1 cellular context compared by ENCODE assay signal in the genomic region with DNA sequence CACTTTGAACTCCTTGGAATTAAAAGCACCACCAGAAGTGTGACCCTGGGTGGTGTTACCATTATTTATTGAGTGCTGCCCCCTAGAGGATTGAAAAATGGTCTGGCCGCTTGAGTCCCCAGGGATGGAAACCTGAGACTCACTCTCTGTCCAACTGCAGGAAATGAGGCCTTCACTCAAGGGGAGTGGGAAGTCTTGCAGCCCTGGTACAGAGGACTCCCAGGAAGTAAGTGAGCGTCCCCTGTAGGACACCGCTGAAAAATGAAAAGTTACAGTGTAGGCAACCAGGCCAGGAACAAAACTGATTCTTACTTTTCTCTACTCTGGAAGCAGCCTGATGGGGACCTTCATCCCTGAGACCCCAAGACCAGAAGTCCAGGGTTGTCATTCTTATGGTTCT.
TF ChIP-seq lines count a peak whose summit lies in the region.

No MANE protein-coding gene starts in this region.

TF ChIP-seq in GM23338, 12 proteins besides CTCF, POLR2A, EP300 and RAD21 (continued from another document):
- TF ChIP-seq, protein P1, sequence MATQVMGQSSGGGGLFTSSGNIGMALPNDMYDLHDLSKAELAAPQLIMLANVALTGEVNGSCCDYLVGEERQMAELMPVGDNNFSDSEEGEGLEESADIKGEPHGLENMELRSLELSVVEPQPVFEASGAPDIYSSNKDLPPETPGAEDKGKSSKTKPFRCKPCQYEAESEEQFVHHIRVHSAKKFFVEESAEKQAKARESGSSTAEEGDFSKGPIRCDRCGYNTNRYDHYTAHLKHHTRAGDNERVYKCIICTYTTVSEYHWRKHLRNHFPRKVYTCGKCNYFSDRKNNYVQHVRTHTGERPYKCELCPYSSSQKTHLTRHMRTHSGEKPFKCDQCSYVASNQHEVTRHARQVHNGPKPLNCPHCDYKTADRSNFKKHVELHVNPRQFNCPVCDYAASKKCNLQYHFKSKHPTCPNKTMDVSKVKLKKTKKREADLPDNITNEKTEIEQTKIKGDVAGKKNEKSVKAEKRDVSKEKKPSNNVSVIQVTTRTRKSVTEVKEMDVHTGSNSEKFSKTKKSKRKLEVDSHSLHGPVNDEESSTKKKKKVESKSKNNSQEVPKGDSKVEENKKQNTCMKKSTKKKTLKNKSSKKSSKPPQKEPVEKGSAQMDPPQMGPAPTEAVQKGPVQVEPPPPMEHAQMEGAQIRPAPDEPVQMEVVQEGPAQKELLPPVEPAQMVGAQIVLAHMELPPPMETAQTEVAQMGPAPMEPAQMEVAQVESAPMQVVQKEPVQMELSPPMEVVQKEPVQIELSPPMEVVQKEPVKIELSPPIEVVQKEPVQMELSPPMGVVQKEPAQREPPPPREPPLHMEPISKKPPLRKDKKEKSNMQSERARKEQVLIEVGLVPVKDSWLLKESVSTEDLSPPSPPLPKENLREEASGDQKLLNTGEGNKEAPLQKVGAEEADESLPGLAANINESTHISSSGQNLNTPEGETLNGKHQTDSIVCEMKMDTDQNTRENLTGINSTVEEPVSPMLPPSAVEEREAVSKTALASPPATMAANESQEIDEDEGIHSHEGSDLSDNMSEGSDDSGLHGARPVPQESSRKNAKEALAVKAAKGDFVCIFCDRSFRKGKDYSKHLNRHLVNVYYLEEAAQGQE (IDR thresholded peaks at IDR 0.05; ENCODE audit: unreplicated experiment): no peak
- TF ChIP-seq ZNF114 (CRISPR knock-in tag; IDR thresholded peaks at IDR 0.05) (0 out of 2 replicates have a peak, but pooled peaks have one; percentile 54), JUNB (IDR thresholded peaks at IDR 0.05; ENCODE audit: unreplicated experiment) (no peak), EZH2 (IDR thresholded peaks at IDR 0.05; ENCODE audit: low read depth, unreplicated experiment) (no peak)
- TF ChIP-seq, protein P2, sequence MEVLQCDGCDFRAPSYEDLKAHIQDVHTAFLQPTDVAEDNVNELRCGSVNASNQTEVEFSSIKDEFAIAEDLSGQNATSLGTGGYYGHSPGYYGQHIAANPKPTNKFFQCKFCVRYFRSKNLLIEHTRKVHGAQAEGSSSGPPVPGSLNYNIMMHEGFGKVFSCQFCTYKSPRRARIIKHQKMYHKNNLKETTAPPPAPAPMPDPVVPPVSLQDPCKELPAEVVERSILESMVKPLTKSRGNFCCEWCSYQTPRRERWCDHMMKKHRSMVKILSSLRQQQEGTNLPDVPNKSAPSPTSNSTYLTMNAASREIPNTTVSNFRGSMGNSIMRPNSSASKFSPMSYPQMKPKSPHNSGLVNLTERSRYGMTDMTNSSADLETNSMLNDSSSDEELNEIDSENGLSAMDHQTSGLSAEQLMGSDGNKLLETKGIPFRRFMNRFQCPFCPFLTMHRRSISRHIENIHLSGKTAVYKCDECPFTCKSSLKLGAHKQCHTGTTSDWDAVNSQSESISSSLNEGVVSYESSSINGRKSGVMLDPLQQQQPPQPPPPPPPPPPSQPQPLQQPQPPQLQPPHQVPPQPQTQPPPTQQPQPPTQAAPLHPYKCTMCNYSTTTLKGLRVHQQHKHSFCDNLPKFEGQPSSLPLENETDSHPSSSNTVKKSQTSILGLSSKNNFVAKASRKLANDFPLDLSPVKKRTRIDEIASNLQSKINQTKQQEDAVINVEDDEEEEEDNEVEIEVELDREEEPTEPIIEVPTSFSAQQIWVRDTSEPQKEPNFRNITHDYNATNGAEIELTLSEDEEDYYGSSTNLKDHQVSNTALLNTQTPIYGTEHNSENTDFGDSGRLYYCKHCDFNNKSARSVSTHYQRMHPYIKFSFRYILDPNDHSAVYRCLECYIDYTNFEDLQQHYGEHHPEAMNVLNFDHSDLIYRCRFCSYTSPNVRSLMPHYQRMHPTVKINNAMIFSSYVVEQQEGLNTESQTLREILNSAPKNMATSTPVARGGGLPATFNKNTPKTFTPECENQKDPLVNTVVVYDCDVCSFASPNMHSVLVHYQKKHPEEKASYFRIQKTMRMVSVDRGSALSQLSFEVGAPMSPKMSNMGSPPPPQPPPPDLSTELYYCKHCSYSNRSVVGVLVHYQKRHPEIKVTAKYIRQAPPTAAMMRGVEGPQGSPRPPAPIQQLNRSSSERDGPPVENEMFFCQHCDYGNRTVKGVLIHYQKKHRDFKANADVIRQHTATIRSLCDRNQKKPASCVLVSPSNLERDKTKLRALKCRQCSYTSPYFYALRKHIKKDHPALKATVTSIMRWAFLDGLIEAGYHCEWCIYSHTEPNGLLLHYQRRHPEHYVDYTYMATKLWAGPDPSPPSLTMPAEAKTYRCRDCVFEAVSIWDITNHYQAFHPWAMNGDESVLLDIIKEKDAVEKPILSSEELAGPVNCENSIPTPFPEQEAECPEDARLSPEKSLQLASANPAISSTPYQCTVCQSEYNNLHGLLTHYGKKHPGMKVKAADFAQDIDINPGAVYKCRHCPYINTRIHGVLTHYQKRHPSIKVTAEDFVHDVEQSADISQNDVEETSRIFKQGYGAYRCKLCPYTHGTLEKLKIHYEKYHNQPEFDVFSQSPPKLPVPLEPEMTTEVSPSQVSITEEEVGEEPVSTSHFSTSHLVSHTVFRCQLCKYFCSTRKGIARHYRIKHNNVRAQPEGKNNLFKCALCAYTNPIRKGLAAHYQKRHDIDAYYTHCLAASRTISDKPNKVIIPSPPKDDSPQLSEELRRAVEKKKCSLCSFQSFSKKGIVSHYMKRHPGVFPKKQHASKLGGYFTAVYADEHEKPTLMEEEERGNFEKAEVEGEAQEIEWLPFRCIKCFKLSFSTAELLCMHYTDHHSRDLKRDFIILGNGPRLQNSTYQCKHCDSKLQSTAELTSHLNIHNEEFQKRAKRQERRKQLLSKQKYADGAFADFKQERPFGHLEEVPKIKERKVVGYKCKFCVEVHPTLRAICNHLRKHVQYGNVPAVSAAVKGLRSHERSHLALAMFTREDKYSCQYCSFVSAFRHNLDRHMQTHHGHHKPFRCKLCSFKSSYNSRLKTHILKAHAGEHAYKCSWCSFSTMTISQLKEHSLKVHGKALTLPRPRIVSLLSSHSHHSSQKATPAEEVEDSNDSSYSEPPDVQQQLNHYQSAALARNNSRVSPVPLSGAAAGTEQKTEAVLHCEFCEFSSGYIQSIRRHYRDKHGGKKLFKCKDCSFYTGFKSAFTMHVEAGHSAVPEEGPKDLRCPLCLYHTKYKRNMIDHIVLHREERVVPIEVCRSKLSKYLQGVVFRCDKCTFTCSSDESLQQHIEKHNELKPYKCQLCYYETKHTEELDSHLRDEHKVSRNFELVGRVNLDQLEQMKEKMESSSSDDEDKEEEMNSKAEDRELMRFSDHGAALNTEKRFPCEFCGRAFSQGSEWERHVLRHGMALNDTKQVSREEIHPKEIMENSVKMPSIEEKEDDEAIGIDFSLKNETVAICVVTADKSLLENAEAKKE (CRISPR knock-in tag; IDR thresholded peaks at IDR 0.05): peak; percentile 78
